ENCODE assay signal across 1 cellular context in genomic region chr2:189548686-189549439, GRCh38.
TF ChIP-seq lines count a peak whose summit lies in the region.

No MANE protein-coding gene starts in this region.

TF ChIP-seq in GM23338, 12 proteins besides CTCF, POLR2A, EP300 and RAD21 (continued from another document):
- TF ChIP-seq ETS1 (IDR thresholded peaks at IDR 0.05) (no peak), EZH2 (IDR thresholded peaks at IDR 0.05; ENCODE audit: low read depth, unreplicated experiment) (no peak), ZNF462 (CRISPR knock-in tag; IDR thresholded peaks at IDR 0.05) (no peak), EZH2phosphoT487 (IDR thresholded peaks at IDR 0.05; ENCODE audit: unreplicated experiment) (no peak)
